Comparison of ENCODE assay signal across 1 cellular context in the genomic region with DNA sequence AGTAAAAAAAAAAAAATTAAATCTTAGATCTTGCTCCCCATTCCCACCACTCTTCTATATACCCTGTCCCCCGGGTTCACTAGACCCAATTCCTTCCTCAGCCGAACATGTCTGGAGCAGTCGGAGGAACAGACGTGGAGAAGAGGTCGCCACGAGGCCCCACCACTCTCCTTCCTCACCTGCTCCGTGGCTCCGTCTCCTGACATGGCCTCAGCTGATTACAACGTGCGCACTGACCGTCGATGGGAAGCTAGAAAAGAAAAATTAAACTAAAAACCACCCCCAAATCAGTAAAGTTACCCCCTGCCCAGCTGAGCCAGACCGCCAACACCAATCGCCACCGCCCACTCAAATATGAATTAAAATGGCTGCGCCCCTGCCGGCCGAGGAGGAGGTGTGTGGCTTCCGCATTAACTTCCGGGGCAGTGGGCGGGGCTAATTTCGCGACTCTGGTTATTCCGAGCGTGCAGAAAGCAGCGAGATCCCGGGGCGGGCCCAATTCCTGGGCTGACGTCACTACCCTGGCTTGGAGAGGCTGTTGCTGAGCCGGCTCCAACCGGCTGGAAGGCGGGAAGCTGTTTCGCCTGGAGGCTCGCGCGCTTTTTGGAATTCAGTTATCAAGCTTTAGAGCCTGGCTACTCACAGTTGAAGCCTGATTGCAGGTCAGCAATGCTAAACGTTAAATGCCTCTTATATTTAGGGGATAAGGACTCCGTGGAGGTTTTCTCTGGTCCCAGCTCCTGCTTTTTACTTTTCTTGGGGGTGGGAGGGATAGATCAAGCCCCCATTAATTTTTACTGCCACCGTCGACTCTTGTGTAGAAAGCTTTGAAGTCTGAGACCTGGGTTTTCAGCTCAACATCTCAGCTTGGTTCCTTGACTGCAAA.
TF ChIP-seq lines count a peak whose summit lies in the region.

CSTF3 (minus strand) TSS at position 361 of the 886 bp plus-strand sequence; CDS start at position 206, 155 bp downstream.

TF ChIP-seq in K562, 482 proteins besides CTCF, POLR2A, EP300 and RAD21 (continued from another document and continues in another):
- no peak; the same call in 1 of the 2 replicates for TF ChIP-seq NFE2L1 (tag; IDR thresholded peaks at IDR 0.05; ENCODE audit: borderline replicate concordance, low read depth)
- TF ChIP-seq CHD1 (IDR thresholded peaks at IDR 0.05; ENCODE audit: low read length): peak; percentile 82
- TF ChIP-seq NR1H2 (CRISPR knock-in tag; IDR thresholded peaks at IDR 0.05): no peak
- TF ChIP-seq, protein P1, sequence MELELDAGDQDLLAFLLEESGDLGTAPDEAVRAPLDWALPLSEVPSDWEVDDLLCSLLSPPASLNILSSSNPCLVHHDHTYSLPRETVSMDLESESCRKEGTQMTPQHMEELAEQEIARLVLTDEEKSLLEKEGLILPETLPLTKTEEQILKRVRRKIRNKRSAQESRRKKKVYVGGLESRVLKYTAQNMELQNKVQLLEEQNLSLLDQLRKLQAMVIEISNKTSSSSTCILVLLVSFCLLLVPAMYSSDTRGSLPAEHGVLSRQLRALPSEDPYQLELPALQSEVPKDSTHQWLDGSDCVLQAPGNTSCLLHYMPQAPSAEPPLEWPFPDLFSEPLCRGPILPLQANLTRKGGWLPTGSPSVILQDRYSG (tag; conservative IDR thresholded peaks at IDR 0.05; ENCODE audit: low read depth): peak; percentile 72
- TF ChIP-seq HDAC2 (IDR thresholded peaks at IDR 0.05): peak; percentile 70; the same call in 1 of the 2 replicates
- no peak for TF ChIP-seq ZNF133 (CRISPR knock-in tag; IDR thresholded peaks at IDR 0.05)
- peak; percentile 38; the same call in 1 of the 2 replicates for TF ChIP-seq ARID1B (IDR thresholded peaks at IDR 0.05)
- peak; percentile 98 for TF ChIP-seq NR2C2 (CRISPR knock-in tag; IDR thresholded peaks at IDR 0.05)
- TF ChIP-seq NR2C2 (tag; IDR thresholded peaks at IDR 0.05): peak; percentile 100
- TF ChIP-seq ZNF184 (CRISPR knock-in tag; IDR thresholded peaks at IDR 0.05): no peak
- peak; percentile 22; the same call in 1 of the 2 replicates for TF ChIP-seq CEBPG (CRISPR knock-in tag; IDR thresholded peaks at IDR 0.05)
- TF ChIP-seq CEBPG (tag; conservative IDR thresholded peaks at IDR 0.05 in 1 of 2, IDR thresholded peaks at IDR 0.05 in 1 of 2): no peak
- peak; percentile 98 for TF ChIP-seq ATF6 (CRISPR knock-in tag; IDR thresholded peaks at IDR 0.05)
- TF ChIP-seq MNT (conservative IDR thresholded peaks at IDR 0.05): peak; percentile 89 to 95
- TF ChIP-seq PHB2 (IDR thresholded peaks at IDR 0.05; ENCODE audit: low read depth): no peak
- peak; percentile 94 for TF ChIP-seq TAF7 (tag; IDR thresholded peaks at IDR 0.05)
- no peak for TF ChIP-seq ZNF280A (IDR thresholded peaks at IDR 0.05; ENCODE audit: low read depth, partially characterized antibody)
- TF ChIP-seq, protein P2, sequence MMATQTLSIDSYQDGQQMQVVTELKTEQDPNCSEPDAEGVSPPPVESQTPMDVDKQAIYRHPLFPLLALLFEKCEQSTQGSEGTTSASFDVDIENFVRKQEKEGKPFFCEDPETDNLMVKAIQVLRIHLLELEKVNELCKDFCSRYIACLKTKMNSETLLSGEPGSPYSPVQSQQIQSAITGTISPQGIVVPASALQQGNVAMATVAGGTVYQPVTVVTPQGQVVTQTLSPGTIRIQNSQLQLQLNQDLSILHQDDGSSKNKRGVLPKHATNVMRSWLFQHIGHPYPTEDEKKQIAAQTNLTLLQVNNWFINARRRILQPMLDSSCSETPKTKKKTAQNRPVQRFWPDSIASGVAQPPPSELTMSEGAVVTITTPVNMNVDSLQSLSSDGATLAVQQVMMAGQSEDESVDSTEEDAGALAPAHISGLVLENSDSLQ (IDR thresholded peaks at IDR 0.05): no peak
- TF ChIP-seq MAZ (CRISPR knock-in tag; conservative IDR thresholded peaks at IDR 0.05 in 1 of 2, IDR thresholded peaks at IDR 0.05 in 1 of 2): peak; percentile 28 to 75; a peak in 2 of 4 replicates
- no peak for TF ChIP-seq ZNF23 (CRISPR knock-in tag; IDR thresholded peaks at IDR 0.05)
- TF ChIP-seq RCOR1 (IDR thresholded peaks at IDR 0.05; ENCODE audit: borderline replicate concordance in 1 of 2, low read depth in 2 of 2, low read length in 2 of 2): peak in 1 of 2 experiments; percentile 81; a peak in 2 of 4 replicates
- peak; percentile 66; the same call in 1 of the 2 replicates for TF ChIP-seq ETV5 (CRISPR knock-in tag; IDR thresholded peaks at IDR 0.05; ENCODE audit: low read depth)
- no peak for TF ChIP-seq PURB (CRISPR knock-in tag; IDR thresholded peaks at IDR 0.05; ENCODE audit: low read depth)
- no peak for TF ChIP-seq ZZZ3 (IDR thresholded peaks at IDR 0.05)
- TF ChIP-seq CCAR2 (IDR thresholded peaks at IDR 0.05; ENCODE audit: low read depth, low read length): no peak
- no peak for TF ChIP-seq TAL1 (IDR thresholded peaks at IDR 0.05)
- TF ChIP-seq STAT5A (IDR thresholded peaks at IDR 0.05; ENCODE audit: borderline replicate concordance, low read length): peak; percentile 25; the same call in 1 of the 2 replicates
- no peak for TF ChIP-seq ZNF354B (CRISPR knock-in tag; IDR thresholded peaks at IDR 0.05)
- TF ChIP-seq CHD2 (IDR thresholded peaks at IDR 0.05; ENCODE audit: low read depth, low read length): peak; percentile 78
- TF ChIP-seq ELF1 (tag; IDR thresholded peaks at IDR 0.05): peak; percentile 73
- peak in 1 of 2 experiments; percentile 41; a peak in 1 of 4 replicates for TF ChIP-seq CSDE1 (IDR thresholded peaks at IDR 0.05)
- 0 out of 2 replicates have a peak, but pooled peaks have one; percentile 34 for TF ChIP-seq GTF2A2 (tag; IDR thresholded peaks at IDR 0.05)
- TF ChIP-seq L3MBTL2 (IDR thresholded peaks at IDR 0.05): peak; percentile 100
- TF ChIP-seq, protein P3, sequence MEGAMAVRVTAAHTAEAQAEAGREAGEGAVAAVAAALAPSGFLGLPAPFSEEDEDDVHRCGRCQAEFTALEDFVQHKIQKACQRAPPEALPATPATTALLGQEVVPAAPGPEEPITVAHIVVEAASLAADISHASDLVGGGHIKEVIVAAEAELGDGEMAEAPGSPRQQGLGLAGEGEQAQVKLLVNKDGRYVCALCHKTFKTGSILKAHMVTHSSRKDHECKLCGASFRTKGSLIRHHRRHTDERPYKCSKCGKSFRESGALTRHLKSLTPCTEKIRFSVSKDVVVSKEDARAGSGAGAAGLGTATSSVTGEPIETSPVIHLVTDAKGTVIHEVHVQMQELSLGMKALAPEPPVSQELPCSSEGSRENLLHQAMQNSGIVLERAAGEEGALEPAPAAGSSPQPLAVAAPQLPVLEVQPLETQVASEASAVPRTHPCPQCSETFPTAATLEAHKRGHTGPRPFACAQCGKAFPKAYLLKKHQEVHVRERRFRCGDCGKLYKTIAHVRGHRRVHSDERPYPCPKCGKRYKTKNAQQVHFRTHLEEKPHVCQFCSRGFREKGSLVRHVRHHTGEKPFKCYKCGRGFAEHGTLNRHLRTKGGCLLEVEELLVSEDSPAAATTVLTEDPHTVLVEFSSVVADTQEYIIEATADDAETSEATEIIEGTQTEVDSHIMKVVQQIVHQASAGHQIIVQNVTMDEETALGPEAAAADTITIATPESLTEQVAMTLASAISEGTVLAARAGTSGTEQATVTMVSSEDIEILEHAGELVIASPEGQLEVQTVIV (CRISPR knock-in tag; IDR thresholded peaks at IDR 0.05; ENCODE audit: borderline replicate concordance): no peak
- TF ChIP-seq DACH1 (IDR thresholded peaks at IDR 0.05; ENCODE audit: partially characterized antibody): peak; percentile 88
- no peak for TF ChIP-seq ZNF3 (CRISPR knock-in tag; IDR thresholded peaks at IDR 0.05)
- no peak for TF ChIP-seq SREBF1 (IDR thresholded peaks at IDR 0.05; ENCODE audit: borderline replicate concordance, low read depth, low read length)
- TF ChIP-seq, protein P4, sequence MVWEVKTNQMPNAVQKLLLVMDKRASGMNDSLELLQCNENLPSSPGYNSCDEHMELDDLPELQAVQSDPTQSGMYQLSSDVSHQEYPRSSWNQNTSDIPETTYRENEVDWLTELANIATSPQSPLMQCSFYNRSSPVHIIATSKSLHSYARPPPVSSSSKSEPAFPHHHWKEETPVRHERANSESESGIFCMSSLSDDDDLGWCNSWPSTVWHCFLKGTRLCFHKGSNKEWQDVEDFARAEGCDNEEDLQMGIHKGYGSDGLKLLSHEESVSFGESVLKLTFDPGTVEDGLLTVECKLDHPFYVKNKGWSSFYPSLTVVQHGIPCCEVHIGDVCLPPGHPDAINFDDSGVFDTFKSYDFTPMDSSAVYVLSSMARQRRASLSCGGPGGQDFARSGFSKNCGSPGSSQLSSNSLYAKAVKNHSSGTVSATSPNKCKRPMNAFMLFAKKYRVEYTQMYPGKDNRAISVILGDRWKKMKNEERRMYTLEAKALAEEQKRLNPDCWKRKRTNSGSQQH (CRISPR knock-in tag; IDR thresholded peaks at IDR 0.05): no peak
- TF ChIP-seq BCLAF1 (IDR thresholded peaks at IDR 0.05; ENCODE audit: borderline replicate concordance in 1 of 2, control insufficient read depth in 1 of 2, low read depth in 2 of 2, low read length in 1 of 2): peak in 1 of 2 experiments; percentile 75; a peak in 2 of 4 replicates
- TF ChIP-seq TSHZ1 (CRISPR knock-in tag; IDR thresholded peaks at IDR 0.05): no peak
- TF ChIP-seq DIDO1 (tag; IDR thresholded peaks at IDR 0.05; ENCODE audit: low read depth): peak; percentile 72; the same call in 1 of the 2 replicates
